1 cellular context compared by ENCODE assay signal in the genomic region with DNA sequence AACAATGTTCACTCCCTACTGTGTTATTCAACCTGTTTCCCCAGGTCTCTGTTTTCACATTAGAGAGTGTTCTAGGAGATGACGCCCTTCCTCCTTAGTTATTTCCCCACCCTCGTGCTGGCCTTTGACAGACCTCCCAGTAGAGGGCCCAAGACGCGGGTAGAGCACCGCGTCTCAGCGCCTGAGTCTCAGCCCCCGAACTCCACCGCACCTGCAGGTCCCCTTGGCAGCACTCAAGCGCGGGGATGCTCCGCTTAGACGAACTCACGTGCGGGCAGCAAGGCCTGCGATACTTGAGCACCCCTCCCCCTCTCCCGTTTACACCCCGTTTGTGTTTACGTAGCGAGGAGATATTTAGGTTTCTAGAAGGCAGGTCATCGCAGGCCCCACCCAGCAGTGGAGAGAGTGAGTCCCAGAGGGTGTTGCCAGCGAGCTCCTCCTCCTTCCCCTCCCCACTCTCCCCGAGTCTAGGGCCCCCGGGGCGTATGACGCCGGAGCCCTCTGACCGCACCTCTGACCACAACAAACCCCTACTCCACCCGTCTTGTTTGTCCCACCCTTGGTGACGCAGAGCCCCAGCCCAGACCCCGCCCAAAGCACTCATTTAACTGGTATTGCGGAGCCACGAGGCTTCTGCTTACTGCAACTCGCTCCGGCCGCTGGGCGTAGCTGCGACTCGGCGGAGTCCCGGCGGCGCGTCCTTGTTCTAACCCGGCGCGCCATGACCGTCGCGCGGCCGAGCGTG.
A peak's percentile ranks its signal among the peaks of the same experiment; 100 is the strongest.
TF ChIP-seq lines count a peak whose summit lies in the region.

A gene with protein sequence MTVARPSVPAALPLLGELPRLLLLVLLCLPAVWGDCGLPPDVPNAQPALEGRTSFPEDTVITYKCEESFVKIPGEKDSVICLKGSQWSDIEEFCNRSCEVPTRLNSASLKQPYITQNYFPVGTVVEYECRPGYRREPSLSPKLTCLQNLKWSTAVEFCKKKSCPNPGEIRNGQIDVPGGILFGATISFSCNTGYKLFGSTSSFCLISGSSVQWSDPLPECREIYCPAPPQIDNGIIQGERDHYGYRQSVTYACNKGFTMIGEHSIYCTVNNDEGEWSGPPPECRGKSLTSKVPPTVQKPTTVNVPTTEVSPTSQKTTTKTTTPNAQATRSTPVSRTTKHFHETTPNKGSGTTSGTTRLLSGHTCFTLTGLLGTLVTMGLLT (plus strand): TSS at position 634 of the 745 bp plus-strand sequence. CDS start 88 bp downstream, at position 722.

TF ChIP-seq in A549, 52 proteins besides CTCF, POLR2A, EP300 and RAD21 (continued from another document):
- TF ChIP-seq, protein P1, sequence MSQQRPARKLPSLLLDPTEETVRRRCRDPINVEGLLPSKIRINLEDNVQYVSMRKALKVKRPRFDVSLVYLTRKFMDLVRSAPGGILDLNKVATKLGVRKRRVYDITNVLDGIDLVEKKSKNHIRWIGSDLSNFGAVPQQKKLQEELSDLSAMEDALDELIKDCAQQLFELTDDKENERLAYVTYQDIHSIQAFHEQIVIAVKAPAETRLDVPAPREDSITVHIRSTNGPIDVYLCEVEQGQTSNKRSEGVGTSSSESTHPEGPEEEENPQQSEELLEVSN (IDR thresholded peaks at IDR 0.05; ENCODE audit: borderline replicate concordance, low read depth): peak; percentile 37; the same call in 1 of the 2 replicates
- peak; percentile 51 for TF ChIP-seq SMC3 (IDR thresholded peaks at IDR 0.05)
- TF ChIP-seq, protein P2, sequence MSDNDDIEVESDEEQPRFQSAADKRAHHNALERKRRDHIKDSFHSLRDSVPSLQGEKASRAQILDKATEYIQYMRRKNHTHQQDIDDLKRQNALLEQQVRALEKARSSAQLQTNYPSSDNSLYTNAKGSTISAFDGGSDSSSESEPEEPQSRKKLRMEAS (IDR thresholded peaks at IDR 0.05): peak; percentile 87
- TF ChIP-seq, protein P3, sequence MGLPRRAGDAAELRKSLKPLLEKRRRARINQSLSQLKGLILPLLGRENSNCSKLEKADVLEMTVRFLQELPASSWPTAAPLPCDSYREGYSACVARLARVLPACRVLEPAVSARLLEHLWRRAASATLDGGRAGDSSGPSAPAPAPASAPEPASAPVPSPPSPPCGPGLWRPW (IDR thresholded peaks at IDR 0.05): no peak
- no peak for TF ChIP-seq HEYL (CRISPR knock-in tag; IDR thresholded peaks at IDR 0.05)
- no peak for TF ChIP-seq NPAS2 (CRISPR knock-in tag; IDR thresholded peaks at IDR 0.05; ENCODE audit: borderline replicate concordance)
- TF ChIP-seq NR3C1 (IDR thresholded peaks at IDR 0.05): no peak
- no peak; the same call in 1 of the 2 replicates for TF ChIP-seq FOSL2 (IDR thresholded peaks at IDR 0.05)
- TF ChIP-seq FOSL2 (CRISPR knock-in tag; IDR thresholded peaks at IDR 0.05): peak; percentile 75
- peak; percentile 94 for TF ChIP-seq MYC (IDR thresholded peaks at IDR 0.05; ENCODE audit: borderline replicate concordance, low read length)
- peak; percentile 91 for TF ChIP-seq BHLHE40 (IDR thresholded peaks at IDR 0.05; ENCODE audit: low read depth, low read length)
- peak; percentile 58; the same call in 1 of the 2 replicates for TF ChIP-seq MAZ (IDR thresholded peaks at IDR 0.05; ENCODE audit: borderline replicate concordance, low read depth, low read length)
- no peak for TF ChIP-seq SREBF2 (IDR thresholded peaks at IDR 0.05)
- peak; percentile 30; the same call in 1 of the 2 replicates for TF ChIP-seq KDM1A (IDR thresholded peaks at IDR 0.05; ENCODE audit: low read depth)
- TF ChIP-seq EHF (CRISPR knock-in tag; IDR thresholded peaks at IDR 0.05): no peak
- no peak for TF ChIP-seq FOSB (CRISPR knock-in tag; IDR thresholded peaks at IDR 0.05)
- TF ChIP-seq HOXB5 (CRISPR knock-in tag; IDR thresholded peaks at IDR 0.05): 0 out of 2 replicates have a peak, but pooled peaks have one; percentile 31
- no peak for TF ChIP-seq HDAC2 (IDR thresholded peaks at IDR 0.05)
- TF ChIP-seq RARB (CRISPR knock-in tag; IDR thresholded peaks at IDR 0.05): no peak
- TF ChIP-seq TFCP2L1 (CRISPR knock-in tag; IDR thresholded peaks at IDR 0.05): no peak
TF ChIP-seq in A549: peak in this region for 13.
